In genomic region chr9:69421908-69422801, GRCh38 we compare ENCODE assay signal across 8 cellular contexts.
DNase-seq lines count a peak whose midpoint lies in the region; ATAC-seq, FAIRE-seq and TF ChIP-seq lines count a peak whose summit lies in the region.

No MANE protein-coding gene starts in this region.

- intact Hi-C loops in PC-9 (cut with micrococcal nuclease; ENCODE audit: unreplicated experiment) (loop anchor here (2.0 to 5.0 kb wide), 4 partner anchors 250 to 690 kb away; partner anchors contain the start of gene APBA1), ovary (cut with DNase I) (loop anchor here (5.0 to 10.0 kb wide), 5 partner anchors 113 to 503 kb away; no protein-coding TSS in a partner anchor)

- no peaks in the 10 kb centered on the region for H3K36me3 Mint-ChIP-seq in activated naive CD4-positive, alpha-beta T cell treated with anti-CD3 and anti-CD28 coated beads, Interleukin-2, amount 10 ng/mL, durations not matched to agents 7 days and 5 days

- no peaks in the 10 kb centered on the region for H3K4me1 ChIP-seq in PC-9 (replicated peaks; ENCODE audit: insufficient read depth)
- no peaks in the 10 kb centered on the region for H3K4me1 ChIP-seq in ovary (ENCODE audit: insufficient read depth)

- TF ChIP-seq POLR2A in GM12891 (IDR thresholded peaks at IDR 0.05; ENCODE audit: low read depth, low read length) (no peak), ovary (IDR thresholded peaks at IDR 0.05) (no peak)

- FAIRE-seq in GM12891 (lab: Jason Lieb, UNC), result peak; percentile 88

- no peaks in the 10 kb centered on the region for H4K20me1 ChIP-seq in PC-9 (ENCODE audit: insufficient read depth)

- BruUV-seq in PC-9 (replicated peaks; lab: Mats Ljungman, UMichigan), result no TSS peak

- H3K27me3 Mint-ChIP-seq in activated naive CD4-positive, alpha-beta T cell treated with anti-CD3 and anti-CD28 coated beads, Interleukin-2, amount 10 ng/mL, durations not matched to agents 7 days and 5 days, result peaks cover 15% of the 10 kb centered on the region

- no peak overlapping the region for H2AFZ ChIP-seq in PC-9

- H3K27me3 ChIP-seq in PC-9 (ENCODE audit: insufficient read depth, low read depth) (no peaks in the 10 kb centered on the region), ovary (no peaks in the 10 kb centered on the region)

- 52 to 55% (median 53%) methylated on average over 16 of the region's 16 CpGs for WGBS in ovary, 3 donors

- TF ChIP-seq CTCF in PC-9 (conservative IDR thresholded peaks at IDR 0.05) (peak; percentile 93), ovary (IDR thresholded peaks at IDR 0.05) (peak; percentile 68 to 75 (median 74))

- TF ChIP-seq EP300 in ovary (IDR thresholded peaks at IDR 0.05), result no peak

- H3K36me3 ChIP-seq in PC-9 (ENCODE audit: low read depth), result no peaks in the 10 kb centered on the region
- H3K36me3 ChIP-seq in ovary, result no peaks in the 10 kb centered on the region

- H3K79me2 ChIP-seq in PC-9 (ENCODE audit: low read depth), result no peaks in the 10 kb centered on the region

- no peak for ATAC-seq in HG02884 (IDR thresholded peaks at IDR 0.05; ENCODE audit: unreplicated experiment)

- H3K9me3 Mint-ChIP-seq in activated naive CD4-positive, alpha-beta T cell treated with anti-CD3 and anti-CD28 coated beads, Interleukin-2, amount 10 ng/mL, durations not matched to agents 7 days and 5 days, result no peaks in the 10 kb centered on the region

- H3K9me2 ChIP-seq in PC-9 (ENCODE audit: insufficient read depth), result no peaks in the 10 kb centered on the region

- CTCF ChIA-PET in PC-9 (lab: Charles Lee), result interaction anchor here (0.7 to 1.7 kb wide), 5 partner anchors 55 to 509 kb away, joined by 4 to 6 read pairs (median 4); no protein-coding TSS in a partner anchor
- CTCF ChIA-PET in activated naive CD4-positive, alpha-beta T cell treated with anti-CD3 and anti-CD28 coated beads, Interleukin-2, amount 10 ng/mL, durations not matched to agents 7 days and 5 days (lab: Charles Lee), result interaction anchor here (0.8 to 5.0 kb wide), 25 partner anchors 12 to 689 kb away, joined by 3 to 67 read pairs (median 4); partner anchors contain the start of gene APBA1

- H3K4me3 Mint-ChIP-seq in activated naive CD4-positive, alpha-beta T cell treated with anti-CD3 and anti-CD28 coated beads, Interleukin-2, amount 10 ng/mL, durations not matched to agents 7 days and 5 days, result no peak overlapping the region

- no peak overlapping the region for H3K4me2 ChIP-seq in PC-9

- DNase-seq in ACHN (peak; percentile 64), GM12891 (ENCODE audit: insufficient read length, low spot score) (peak; percentile 56), KBM-7 (peak; percentile 59), PC-9 (peak in 1 of 2 experiments; percentile 49), glomerular endothelial cell (ENCODE audit: extremely low read depth, low read depth, low spot score) (peak; percentile 44), ovary (peak; percentile 48 to 64 (median 59))
- DNase-seq in activated naive CD4-positive, alpha-beta T cell treated with anti-CD3 and anti-CD28 coated beads, Interleukin-2, amount 10 ng/mL, durations not matched to agents 7 days and 5 days, result peak; percentile 56

- in situ Hi-C loops in ACHN (cut with HindIII; ENCODE audit: low pct_ligation_motif_present, low pct_unique_long_range_greater_than_20kb, low sequenced_read_pairs), result no loop called here
- in situ Hi-C loops in KBM-7 (cut with MboI; ENCODE audit: low pct_unique_long_range_greater_than_20kb, low sequenced_read_pairs), result no loop called here

- no peaks in the 10 kb centered on the region for H3F3A ChIP-seq in PC-9 (ENCODE audit: insufficient read depth, low read depth)

- H3K9me3 ChIP-seq in PC-9 (ENCODE audit: insufficient read depth, low read depth) (no peaks in the 10 kb centered on the region), ovary (no peaks in the 10 kb centered on the region)

- H3K4me3 ChIP-seq in PC-9, result no peak overlapping the region
- H3K4me3 ChIP-seq in ovary, result no peak overlapping the region

- no peak overlapping the region for H3K27ac Mint-ChIP-seq in activated naive CD4-positive, alpha-beta T cell treated with anti-CD3 and anti-CD28 coated beads, Interleukin-2, amount 10 ng/mL, durations not matched to agents 7 days and 5 days

- no peaks in the 10 kb centered on the region for H3K4me1 Mint-ChIP-seq in activated naive CD4-positive, alpha-beta T cell treated with anti-CD3 and anti-CD28 coated beads, Interleukin-2, amount 10 ng/mL, durations not matched to agents 7 days and 5 days

- POLR2A ChIA-PET in PC-9 (lab: Charles Lee; ENCODE audit: unreplicated experiment), result no interaction called here

- H3K27ac ChIP-seq in PC-9, result no peak overlapping the region
- no peak overlapping the region for H3K27ac ChIP-seq in ovary

TF ChIP-seq in GM12891, 5 proteins besides CTCF, POLR2A, EP300 and RAD21:
- TF ChIP-seq POU2F2 (IDR thresholded peaks at IDR 0.05; ENCODE audit: low read depth, low read length) (no peak), POLR2AphosphoS5 (IDR thresholded peaks at IDR 0.05; ENCODE audit: low read depth, low read length) (no peak), PAX5 (IDR thresholded peaks at IDR 0.05; ENCODE audit: insufficient read depth, low read length, severe bottlenecking) (no peak), TAF1 (IDR thresholded peaks at IDR 0.05; ENCODE audit: low read depth, low read length) (no peak), SPI1 (IDR thresholded peaks at IDR 0.05; ENCODE audit: low read depth, low read length) (no peak)
